Comparison of ENCODE assay signal across 1 cellular context in genomic region chr5:132963175-132964104, GRCh38.
TF ChIP-seq lines count a peak whose summit lies in the region.

A gene with protein sequence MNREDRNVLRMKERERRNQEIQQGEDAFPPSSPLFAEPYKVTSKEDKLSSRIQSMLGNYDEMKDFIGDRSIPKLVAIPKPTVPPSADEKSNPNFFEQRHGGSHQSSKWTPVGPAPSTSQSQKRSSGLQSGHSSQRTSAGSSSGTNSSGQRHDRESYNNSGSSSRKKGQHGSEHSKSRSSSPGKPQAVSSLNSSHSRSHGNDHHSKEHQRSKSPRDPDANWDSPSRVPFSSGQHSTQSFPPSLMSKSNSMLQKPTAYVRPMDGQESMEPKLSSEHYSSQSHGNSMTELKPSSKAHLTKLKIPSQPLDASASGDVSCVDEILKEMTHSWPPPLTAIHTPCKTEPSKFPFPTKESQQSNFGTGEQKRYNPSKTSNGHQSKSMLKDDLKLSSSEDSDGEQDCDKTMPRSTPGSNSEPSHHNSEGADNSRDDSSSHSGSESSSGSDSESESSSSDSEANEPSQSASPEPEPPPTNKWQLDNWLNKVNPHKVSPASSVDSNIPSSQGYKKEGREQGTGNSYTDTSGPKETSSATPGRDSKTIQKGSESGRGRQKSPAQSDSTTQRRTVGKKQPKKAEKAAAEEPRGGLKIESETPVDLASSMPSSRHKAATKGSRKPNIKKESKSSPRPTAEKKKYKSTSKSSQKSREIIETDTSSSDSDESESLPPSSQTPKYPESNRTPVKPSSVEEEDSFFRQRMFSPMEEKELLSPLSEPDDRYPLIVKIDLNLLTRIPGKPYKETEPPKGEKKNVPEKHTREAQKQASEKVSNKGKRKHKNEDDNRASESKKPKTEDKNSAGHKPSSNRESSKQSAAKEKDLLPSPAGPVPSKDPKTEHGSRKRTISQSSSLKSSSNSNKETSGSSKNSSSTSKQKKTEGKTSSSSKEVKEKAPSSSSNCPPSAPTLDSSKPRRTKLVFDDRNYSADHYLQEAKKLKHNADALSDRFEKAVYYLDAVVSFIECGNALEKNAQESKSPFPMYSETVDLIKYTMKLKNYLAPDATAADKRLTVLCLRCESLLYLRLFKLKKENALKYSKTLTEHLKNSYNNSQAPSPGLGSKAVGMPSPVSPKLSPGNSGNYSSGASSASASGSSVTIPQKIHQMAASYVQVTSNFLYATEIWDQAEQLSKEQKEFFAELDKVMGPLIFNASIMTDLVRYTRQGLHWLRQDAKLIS (minus strand): TSS chr5:132963634. CDS start chr5:132937189, 26,445 bp downstream.

TF ChIP-seq in HEK293, 187 proteins besides CTCF, POLR2A, EP300 and RAD21 (continued from another document and continues in another):
- TF ChIP-seq ZNF692 (tag by site-specific recombination; IDR thresholded peaks at IDR 0.05), result peak; percentile 70; the same call in 1 of the 2 replicates
- peak; percentile 76 for TF ChIP-seq ZNF2 (tag by site-specific recombination; IDR thresholded peaks at IDR 0.05)
- no peak for TF ChIP-seq ZNF169 (tag by site-specific recombination; IDR thresholded peaks at IDR 0.05)
- peak; percentile 55; the same call in 1 of the 2 replicates for TF ChIP-seq ZNF76 (tag by site-specific recombination; IDR thresholded peaks at IDR 0.05; ENCODE audit: borderline replicate concordance, low read depth)
- peak; percentile 80 for TF ChIP-seq ZIC2 (tag by site-specific recombination; IDR thresholded peaks at IDR 0.05)
- peak; percentile 100 for TF ChIP-seq ZBTB7A (tag by site-specific recombination; IDR thresholded peaks at IDR 0.05; ENCODE audit: low read depth)
- TF ChIP-seq HOXA7 (CRISPR knock-in tag; IDR thresholded peaks at IDR 0.05; ENCODE audit: borderline replicate concordance), result no peak
- TF ChIP-seq ZNF610 (tag by site-specific recombination; IDR thresholded peaks at IDR 0.05; ENCODE audit: borderline replicate concordance), result peak; percentile 77
- no peak for TF ChIP-seq ZNF433 (tag by site-specific recombination; IDR thresholded peaks at IDR 0.05; ENCODE audit: low read depth)
- TF ChIP-seq TCF7L2 (IDR thresholded peaks at IDR 0.05; ENCODE audit: borderline replicate concordance, low read depth, low read length), result no peak
- TF ChIP-seq ZEB2 (tag by site-specific recombination; IDR thresholded peaks at IDR 0.05), result peak; percentile 82; the same call in 1 of the 2 replicates
- TF ChIP-seq ZNF350 (tag by site-specific recombination; IDR thresholded peaks at IDR 0.05), result no peak
- no peak for TF ChIP-seq ZNF677 (tag by site-specific recombination; IDR thresholded peaks at IDR 0.05)
- peak; percentile 93 for TF ChIP-seq ZNF600 (tag by site-specific recombination; IDR thresholded peaks at IDR 0.05)
- TF ChIP-seq, protein P1, sequence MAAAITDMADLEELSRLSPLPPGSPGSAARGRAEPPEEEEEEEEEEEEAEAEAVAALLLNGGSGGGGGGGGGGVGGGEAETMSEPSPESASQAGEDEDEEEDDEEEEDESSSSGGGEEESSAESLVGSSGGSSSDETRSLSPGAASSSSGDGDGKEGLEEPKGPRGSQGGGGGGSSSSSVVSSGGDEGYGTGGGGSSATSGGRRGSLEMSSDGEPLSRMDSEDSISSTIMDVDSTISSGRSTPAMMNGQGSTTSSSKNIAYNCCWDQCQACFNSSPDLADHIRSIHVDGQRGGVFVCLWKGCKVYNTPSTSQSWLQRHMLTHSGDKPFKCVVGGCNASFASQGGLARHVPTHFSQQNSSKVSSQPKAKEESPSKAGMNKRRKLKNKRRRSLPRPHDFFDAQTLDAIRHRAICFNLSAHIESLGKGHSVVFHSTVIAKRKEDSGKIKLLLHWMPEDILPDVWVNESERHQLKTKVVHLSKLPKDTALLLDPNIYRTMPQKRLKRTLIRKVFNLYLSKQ (tag by site-specific recombination; IDR thresholded peaks at IDR 0.05; ENCODE audit: borderline replicate concordance), result no peak
- TF ChIP-seq GLIS1 (tag by site-specific recombination; IDR thresholded peaks at IDR 0.05), result peak; percentile 87
- no peak for TF ChIP-seq ZNF571 (tag by site-specific recombination; IDR thresholded peaks at IDR 0.05)
- TF ChIP-seq ZNF837 (tag by site-specific recombination; IDR thresholded peaks at IDR 0.05), result no peak
- TF ChIP-seq, protein P2, sequence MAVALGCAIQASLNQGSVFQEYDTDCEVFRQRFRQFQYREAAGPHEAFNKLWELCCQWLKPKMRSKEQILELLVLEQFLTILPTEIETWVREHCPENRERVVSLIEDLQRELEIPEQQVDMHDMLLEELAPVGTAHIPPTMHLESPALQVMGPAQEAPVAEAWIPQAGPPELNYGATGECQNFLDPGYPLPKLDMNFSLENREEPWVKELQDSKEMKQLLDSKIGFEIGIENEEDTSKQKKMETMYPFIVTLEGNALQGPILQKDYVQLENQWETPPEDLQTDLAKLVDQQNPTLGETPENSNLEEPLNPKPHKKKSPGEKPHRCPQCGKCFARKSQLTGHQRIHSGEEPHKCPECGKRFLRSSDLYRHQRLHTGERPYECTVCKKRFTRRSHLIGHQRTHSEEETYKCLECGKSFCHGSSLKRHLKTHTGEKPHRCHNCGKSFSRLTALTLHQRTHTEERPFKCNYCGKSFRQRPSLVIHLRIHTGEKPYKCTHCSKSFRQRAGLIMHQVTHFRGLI (tag by site-specific recombination; IDR thresholded peaks at IDR 0.05), result no peak; the same call in none of the 2 replicates
- TF ChIP-seq, protein P3, sequence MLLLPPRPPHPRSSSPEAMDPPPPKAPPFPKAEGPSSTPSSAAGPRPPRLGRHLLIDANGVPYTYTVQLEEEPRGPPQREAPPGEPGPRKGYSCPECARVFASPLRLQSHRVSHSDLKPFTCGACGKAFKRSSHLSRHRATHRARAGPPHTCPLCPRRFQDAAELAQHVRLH (tag by site-specific recombination; IDR thresholded peaks at IDR 0.05), result peak; percentile 30
- TF ChIP-seq MEIS1 (CRISPR knock-in tag; IDR thresholded peaks at IDR 0.05; ENCODE audit: borderline replicate concordance), result no peak
- TF ChIP-seq ZNF660 (tag by site-specific recombination; IDR thresholded peaks at IDR 0.05), result peak; percentile 56
- TF ChIP-seq HOXD13 (CRISPR knock-in tag; IDR thresholded peaks at IDR 0.05; ENCODE audit: borderline replicate concordance), result no peak
- TF ChIP-seq ZNF37A (tag by site-specific recombination; IDR thresholded peaks at IDR 0.05), result no peak
- TF ChIP-seq EGR2 (tag by site-specific recombination; IDR thresholded peaks at IDR 0.05; ENCODE audit: low read depth), result peak; percentile 93
- TF ChIP-seq SCRT1 (tag by site-specific recombination; IDR thresholded peaks at IDR 0.05; ENCODE audit: borderline replicate concordance), result no peak
- TF ChIP-seq ZNF10 (tag by site-specific recombination; IDR thresholded peaks at IDR 0.05), result peak; percentile 59
- peak; percentile 67; the same call in 1 of the 2 replicates for TF ChIP-seq ZNF639 (tag by site-specific recombination; IDR thresholded peaks at IDR 0.05)
- no peak for TF ChIP-seq ZNF266 (tag by site-specific recombination; IDR thresholded peaks at IDR 0.05; ENCODE audit: low read depth)
- TF ChIP-seq, protein P4, sequence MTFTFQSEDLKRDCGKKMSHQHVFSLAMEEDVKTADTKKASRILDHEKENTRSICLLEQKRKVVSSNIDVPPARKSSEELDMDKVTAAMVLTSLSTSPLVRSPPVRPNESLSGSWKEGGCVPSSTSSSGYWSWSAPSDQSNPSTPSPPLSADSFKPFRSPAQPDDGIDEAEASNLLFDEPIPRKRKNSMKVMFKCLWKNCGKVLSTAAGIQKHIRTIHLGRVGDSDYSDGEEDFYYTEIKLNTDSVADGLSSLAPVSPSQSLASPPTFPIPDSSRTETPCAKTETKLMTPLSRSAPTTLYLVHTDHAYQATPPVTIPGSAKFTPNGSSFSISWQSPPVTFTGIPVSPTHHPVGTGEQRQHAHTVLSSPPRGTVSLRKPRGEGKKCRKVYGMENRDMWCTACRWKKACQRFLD (tag by site-specific recombination; IDR thresholded peaks at IDR 0.05), result 0 out of 2 replicates have a peak, but pooled peaks have one; percentile 50
- no peak for TF ChIP-seq SCRT2 (tag by site-specific recombination; IDR thresholded peaks at IDR 0.05)
- TF ChIP-seq ZNF19 (tag by site-specific recombination; IDR thresholded peaks at IDR 0.05; ENCODE audit: low read depth), result no peak
- TF ChIP-seq REPIN1 (tag by site-specific recombination; IDR thresholded peaks at IDR 0.05; ENCODE audit: low read depth), result peak; percentile 12; the same call in 1 of the 2 replicates
- no peak for TF ChIP-seq ZNF221 (tag by site-specific recombination; IDR thresholded peaks at IDR 0.05; ENCODE audit: borderline replicate concordance)
- peak; percentile 67 for TF ChIP-seq WT1 (tag by site-specific recombination; IDR thresholded peaks at IDR 0.05)
- peak; percentile 52; the same call in 1 of the 2 replicates for TF ChIP-seq OSR2 (tag by site-specific recombination; IDR thresholded peaks at IDR 0.05)
- TF ChIP-seq BCL11B (tag by site-specific recombination; IDR thresholded peaks at IDR 0.05; ENCODE audit: low read depth), result peak; percentile 46; the same call in 1 of the 2 replicates
- no peak for TF ChIP-seq ZNF707 (tag by site-specific recombination; IDR thresholded peaks at IDR 0.05)
- TF ChIP-seq INSM2 (tag by site-specific recombination; IDR thresholded peaks at IDR 0.05), result no peak; the same call in 1 of the 2 replicates
- TF ChIP-seq GLI4 (tag by site-specific recombination; IDR thresholded peaks at IDR 0.05), result no peak
- no peak for TF ChIP-seq ZNF747 (tag by site-specific recombination; IDR thresholded peaks at IDR 0.05)
- TF ChIP-seq, protein P5, sequence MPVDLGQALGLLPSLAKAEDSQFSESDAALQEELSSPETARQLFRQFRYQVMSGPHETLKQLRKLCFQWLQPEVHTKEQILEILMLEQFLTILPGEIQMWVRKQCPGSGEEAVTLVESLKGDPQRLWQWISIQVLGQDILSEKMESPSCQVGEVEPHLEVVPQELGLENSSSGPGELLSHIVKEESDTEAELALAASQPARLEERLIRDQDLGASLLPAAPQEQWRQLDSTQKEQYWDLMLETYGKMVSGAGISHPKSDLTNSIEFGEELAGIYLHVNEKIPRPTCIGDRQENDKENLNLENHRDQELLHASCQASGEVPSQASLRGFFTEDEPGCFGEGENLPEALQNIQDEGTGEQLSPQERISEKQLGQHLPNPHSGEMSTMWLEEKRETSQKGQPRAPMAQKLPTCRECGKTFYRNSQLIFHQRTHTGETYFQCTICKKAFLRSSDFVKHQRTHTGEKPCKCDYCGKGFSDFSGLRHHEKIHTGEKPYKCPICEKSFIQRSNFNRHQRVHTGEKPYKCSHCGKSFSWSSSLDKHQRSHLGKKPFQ (tag by site-specific recombination; IDR thresholded peaks at IDR 0.05), result no peak
- peak; percentile 78; the same call in 1 of the 2 replicates for TF ChIP-seq ZNF24 (tag by site-specific recombination; IDR thresholded peaks at IDR 0.05)
- no peak for TF ChIP-seq ZNF175 (tag by site-specific recombination; IDR thresholded peaks at IDR 0.05)
- no peak for TF ChIP-seq ZNF280D (tag by site-specific recombination; IDR thresholded peaks at IDR 0.05)
- TF ChIP-seq ZNF211 (tag by site-specific recombination; IDR thresholded peaks at IDR 0.05; ENCODE audit: low read depth), result no peak
